Comparison of ENCODE assay signal across 15 cellular contexts in the genomic region with DNA sequence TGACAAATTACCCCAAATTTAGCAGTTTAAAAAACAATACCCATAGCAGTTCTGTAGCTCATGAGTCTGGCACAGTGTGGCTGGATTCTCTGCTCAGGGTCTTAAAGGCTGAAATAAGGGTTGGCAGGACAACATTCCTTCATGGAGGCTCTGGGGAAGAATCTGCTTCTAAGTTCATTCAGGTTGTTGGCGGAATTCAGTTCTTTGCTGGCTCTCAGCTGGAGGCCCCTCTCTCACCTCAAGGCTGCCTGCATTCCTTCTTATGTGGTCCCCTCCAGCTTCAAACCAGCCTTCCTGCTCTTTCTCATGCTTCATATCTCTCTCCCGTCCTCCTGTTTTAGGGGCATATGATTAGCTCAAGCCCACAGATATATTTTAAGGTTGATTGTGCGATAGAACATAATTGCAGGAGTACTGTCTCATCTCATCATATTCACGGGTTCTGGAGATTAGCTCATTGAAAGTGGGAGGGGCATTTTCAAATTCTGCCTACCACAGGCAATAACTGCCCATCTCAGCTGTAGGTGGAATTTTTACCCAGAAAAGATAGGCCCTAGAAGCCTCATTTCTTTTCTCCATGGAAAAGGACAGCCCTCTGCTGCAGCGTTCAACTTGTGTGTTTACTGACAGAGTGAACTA. TPM values are rescaled to one million over a fixed set of nuclear protein-coding genes. Genes with fewer than 3 reads are reported as not detected.
A peak's percentile ranks its signal among the peaks of the same experiment; 100 is the strongest.
DNase-seq lines count a peak whose midpoint lies in the region; ATAC-seq and TF ChIP-seq lines count a peak whose summit lies in the region.
"Had no signal": no experiment of that assay in that cellular context is flagged by ENCODE, and none has a peak within 500 bp of the region (broad histone marks: within the 10 kb centered on the region; RNA-seq: fewer than 3 reads in every experiment).

No MANE protein-coding gene starts in this region.

- H3K4me3 Mint-ChIP-seq in MCF 10A (ENCODE audit: unreplicated experiment) = no peak overlapping the region
- H3K4me3 Mint-ChIP-seq in stimulated activated effector memory CD8-positive, alpha-beta T cell treated with anti-CD3 and anti-CD28 coated beads, Interleukin-12 subunit alpha, Interleukin-12 subunit beta, amount 100 ng/mL, for 72 hours = no peak overlapping the region

- POLR2A ChIA-PET in MCF 10A (lab: Yijun Ruan, JAX) = interaction anchor here (0.7 to 1.2 kb wide), 5 partner anchors 8 to 50 kb away, joined by 3 to 4 read pairs (median 3); no protein-coding TSS in a partner anchor

- H3K27me3 ChIP-seq in mammary epithelial cell (ENCODE audit: insufficient read depth, low read length) = no peaks in the 10 kb centered on the region
- H3K27me3 ChIP-seq in iPS DF 6.9 (ENCODE audit: control insufficient read depth, insufficient read depth, low read length) = no peaks in the 10 kb centered on the region
- H3K27me3 ChIP-seq: adrenal gland, tibial artery had no signal

- H3K27ac Mint-ChIP-seq in MCF 10A (ENCODE audit: low read depth, unreplicated experiment) = peak overlapping the region; percentile 6
- H3K27ac Mint-ChIP-seq in activated naive CD4-positive, alpha-beta T cell treated with anti-CD3 and anti-CD28 coated beads, Interleukin-2, amount 50 U/mL, for 72 hours = peak overlapping the region; percentile 58 to 79
- peak overlapping the region; percentile 68 for H3K27ac Mint-ChIP-seq in stimulated activated effector memory CD8-positive, alpha-beta T cell treated with anti-CD3 and anti-CD28 coated beads, Interleukin-12 subunit alpha, Interleukin-12 subunit beta, amount 100 ng/mL, for 72 hours

- BruUV-seq in MCF 10A (replicated peaks; lab: Mats Ljungman, UMichigan) (TSS peak; percentile 3), mammary epithelial cell (replicated peaks; lab: Mats Ljungman, UMichigan) (no TSS peak)

- no peak for ATAC-seq in activated naive CD4-positive, alpha-beta T cell treated with anti-CD3 and anti-CD28 coated beads, Interleukin-2, amount 50 U/mL, for 72 hours
- no peak for ATAC-seq in stimulated activated effector memory CD8-positive, alpha-beta T cell treated with anti-CD3 and anti-CD28 coated beads, Interleukin-12 subunit alpha, Interleukin-12 subunit beta, amount 100 ng/mL, for 72 hours
- no peak for ATAC-seq in HG03571 (IDR thresholded peaks at IDR 0.05; ENCODE audit: unreplicated experiment)
- no peak for ATAC-seq in GM19395 (IDR thresholded peaks at IDR 0.05; ENCODE audit: unreplicated experiment)
- ATAC-seq: esophagus mucosa had no signal

- H3K9me3 ChIP-seq in mammary epithelial cell (replicated peaks; ENCODE audit: insufficient read depth, low read length) (no peaks in the 10 kb centered on the region), iPS DF 6.9 (ENCODE audit: control insufficient read depth, insufficient read depth, low read length) (no peaks in the 10 kb centered on the region)
- H3K9me3 ChIP-seq: adrenal gland, tibial artery had no signal

- in situ Hi-C loops in mammary epithelial cell (cut with MboI; ENCODE audit: low sequenced_read_pairs in 2 of 2) = no loop called here

- H3K27ac ChIP-seq in mammary epithelial cell (ENCODE audit: insufficient read depth, low read depth, low read length) (no peak overlapping the region), iPS DF 6.9 (ENCODE audit: low read length) (no peak overlapping the region)
- H3K27ac ChIP-seq: RWPE1 had no signal

- H3K4me1 ChIP-seq in mammary epithelial cell (ENCODE audit: insufficient read depth, low read length) = peaks cover 20% of the 10 kb centered on the region
- peaks cover 7% of the 10 kb centered on the region for H3K4me1 ChIP-seq in iPS DF 6.9 (ENCODE audit: control insufficient read depth, insufficient read depth, low read length)

- no peak overlapping the region for H2AFZ ChIP-seq in mammary epithelial cell (ENCODE audit: low read depth, low read length)

- intact Hi-C loops in MCF 10A (cut with micrococcal nuclease) = no loop called here
- intact Hi-C loops in mammary epithelial cell (cut with micrococcal nuclease) = no loop called here

- H4K20me1 ChIP-seq in mammary epithelial cell (ENCODE audit: insufficient read depth, low read length) = no peaks in the 10 kb centered on the region

- no peak for DNase-seq in MCF 10A (ENCODE audit: unreplicated experiment)
- no peak for DNase-seq in mammary epithelial cell
- DNase-seq in activated naive CD4-positive, alpha-beta T cell treated with anti-CD3 and anti-CD28 coated beads, Interleukin-2, amount 50 U/mL, for 72 hours (ENCODE audit: low spot score in 2 of 2) = no peak
- peak; percentile 33 for DNase-seq in iPS DF 6.9 (ENCODE audit: low read depth, low spot score)
- DNase-seq in stimulated activated effector memory CD8-positive, alpha-beta T cell treated with anti-CD3 and anti-CD28 coated beads, Interleukin-12 subunit alpha, Interleukin-12 subunit beta, amount 100 ng/mL, for 72 hours (ENCODE audit: low spot score in 2 of 2) = no peak
- DNase-seq in NCI-H748 treated with DMSO at 0.1 percent for 48 hours (lab: John Stamatoyannopoulos, UW) = no peak
- DNase-seq: ACHN; adrenal gland; NCI-H1930; stimulated activated CD4-positive, alpha-beta T cell treated with anti-CD3 and anti-CD28 coated beads, Interleukin-1b, Interleukin-23, amount 100 ng/mL, for 48 hours; tibial artery had no signal

- CTCF ChIA-PET in MCF 10A (lab: Yijun Ruan, JAX) (interaction anchor here (0.5 to 1.7 kb wide), 6 partner anchors 34 to 146 kb away, joined by 3 to 7 read pairs (median 4); no protein-coding TSS in a partner anchor), mammary epithelial cell (lab: Charles Lee; ENCODE audit: low non-redundant PET) (no interaction called here)

- TF ChIP-seq CTCF in MCF 10A (IDR thresholded peaks at IDR 0.05; ENCODE audit: unreplicated experiment) (no peak), mammary epithelial cell (conservative IDR thresholded peaks at IDR 0.05 in 1 of 2, IDR thresholded peaks at IDR 0.05 in 1 of 2; ENCODE audit: extremely low read depth in 1 of 2, insufficient read depth in 1 of 2, low read depth in 1 of 2, low read length in 2 of 2) (no peak)

- no peak overlapping the region for H3K4me2 ChIP-seq in mammary epithelial cell (ENCODE audit: insufficient read depth, low read depth, low read length)

- WGBS in mammary epithelial cell (ENCODE audit: low coverage, missing lambda C conversion rate) = 78% methylated on average over 5 of the region's 5 CpGs
- WGBS in iPS DF 6.9 (ENCODE audit: insufficient coverage, insufficient read length) = no CpG with 5 or more reads among the region's 5 CpGs

- H3K9me3 Mint-ChIP-seq in MCF 10A (ENCODE audit: unreplicated experiment) = no peaks in the 10 kb centered on the region
- no peaks in the 10 kb centered on the region for H3K9me3 Mint-ChIP-seq in activated naive CD4-positive, alpha-beta T cell treated with anti-CD3 and anti-CD28 coated beads, Interleukin-2, amount 50 U/mL, for 72 hours
- H3K9me3 Mint-ChIP-seq in stimulated activated effector memory CD8-positive, alpha-beta T cell treated with anti-CD3 and anti-CD28 coated beads, Interleukin-12 subunit alpha, Interleukin-12 subunit beta, amount 100 ng/mL, for 72 hours = no peaks in the 10 kb centered on the region

- H3K36me3 ChIP-seq in mammary epithelial cell (ENCODE audit: insufficient read depth, low read length) = peaks cover 22% of the 10 kb centered on the region
- H3K36me3 ChIP-seq in iPS DF 6.9 (ENCODE audit: control insufficient read depth, insufficient read depth, low read length) = peaks cover 6% of the 10 kb centered on the region; the same call in 1 of the 2 replicates

- no peaks in the 10 kb centered on the region for H3K79me2 ChIP-seq in mammary epithelial cell (ENCODE audit: insufficient read depth, low read length)

- H3K4me1 Mint-ChIP-seq in MCF 10A (ENCODE audit: insufficient read depth, unreplicated experiment) = peaks cover 27% of the 10 kb centered on the region
- H3K4me1 Mint-ChIP-seq in stimulated activated effector memory CD8-positive, alpha-beta T cell treated with anti-CD3 and anti-CD28 coated beads, Interleukin-12 subunit alpha, Interleukin-12 subunit beta, amount 100 ng/mL, for 72 hours = peaks cover 16% of the 10 kb centered on the region

- dilution Hi-C loops in mammary epithelial cell (cut with HindIII; ENCODE audit: low sequenced_read_pairs) = no loop called here

- H3K4me3 ChIP-seq in mammary epithelial cell (replicated peaks in 1 of 3; ENCODE audit: insufficient read depth in 1 of 3, low read depth in 2 of 3, low read length in 3 of 3) = no peak overlapping the region
- no peak overlapping the region for H3K4me3 ChIP-seq in iPS DF 6.9 (ENCODE audit: low read length)
- H3K4me3 ChIP-seq: adrenal gland, tibial artery had no signal

- no peak overlapping the region for H3K9ac ChIP-seq in mammary epithelial cell (ENCODE audit: insufficient read depth, low read length)

- H3K36me3 Mint-ChIP-seq in MCF 10A (ENCODE audit: insufficient read depth, unreplicated experiment) = peaks cover 16% of the 10 kb centered on the region
- H3K36me3 Mint-ChIP-seq in activated naive CD4-positive, alpha-beta T cell treated with anti-CD3 and anti-CD28 coated beads, Interleukin-2, amount 50 U/mL, for 72 hours = peaks cover 8 to 9% of the 10 kb centered on the region in 2 donors
- peaks cover 13% of the 10 kb centered on the region for H3K36me3 Mint-ChIP-seq in stimulated activated effector memory CD8-positive, alpha-beta T cell treated with anti-CD3 and anti-CD28 coated beads, Interleukin-12 subunit alpha, Interleukin-12 subunit beta, amount 100 ng/mL, for 72 hours

- H3K27me3 Mint-ChIP-seq in MCF 10A (ENCODE audit: insufficient read depth, unreplicated experiment) = no peaks in the 10 kb centered on the region

RNA-seq across cellular contexts. Expression of a gene that starts 5.6 kb away (rescaled TPM):
- 10.9 and 12.4 TPM in 2 replicates for total RNA-seq in MCF 10A (2022)
- total RNA-seq in mammary epithelial cell = 10 to 100 TPM in 1 of 2 donors, 1 to 10 TPM in 1; 8.2 to 21.8 TPM
- 7.0 TPM for polyA plus RNA-seq in mammary epithelial cell
- 7.3 TPM for polyA minus RNA-seq in mammary epithelial cell
- total RNA-seq in activated naive CD4-positive, alpha-beta T cell treated with anti-CD3 and anti-CD28 coated beads, Interleukin-2, amount 50 U/mL, for 72 hours = 1 to 10 TPM in 1 of 2 donors, under 1 TPM in 1; 0.34 to 1.8 TPM

RNA-seq across cellular contexts. Expression of a gene that starts 37.4 kb away (rescaled TPM):
- total RNA-seq in MCF 10A (2022) (not detected in 2 replicates), mammary epithelial cell (not detected)
- polyA plus RNA-seq in mammary epithelial cell = not detected
- polyA minus RNA-seq in mammary epithelial cell = not detected
- not detected for total RNA-seq in activated naive CD4-positive, alpha-beta T cell treated with anti-CD3 and anti-CD28 coated beads, Interleukin-2, amount 50 U/mL, for 72 hours
- total RNA-seq: esophagus mucosa had no signal

RNA-seq across cellular contexts. Expression of a gene that starts 47.5 kb away (rescaled TPM):
- total RNA-seq in MCF 10A (2022) (63.4 and 63.5 TPM in 2 replicates), mammary epithelial cell (10 to 100 TPM; 57.2 to 59.3 TPM)
- 10.4 TPM for polyA plus RNA-seq in mammary epithelial cell
- 18.8 TPM for polyA minus RNA-seq in mammary epithelial cell
- 100 to 1,000 TPM in 1 of 2 donors, 10 to 100 TPM in 1; 97.7 to 157 TPM for total RNA-seq in activated naive CD4-positive, alpha-beta T cell treated with anti-CD3 and anti-CD28 coated beads, Interleukin-2, amount 50 U/mL, for 72 hours

RNA-seq across cellular contexts. Expression of a gene that starts 54.7 kb away (rescaled TPM):
- not detected in 2 replicates for total RNA-seq in MCF 10A (2022)
- total RNA-seq in mammary epithelial cell = not detected
- polyA plus RNA-seq in mammary epithelial cell = not detected
- polyA minus RNA-seq in mammary epithelial cell = not detected
- not detected for total RNA-seq in activated naive CD4-positive, alpha-beta T cell treated with anti-CD3 and anti-CD28 coated beads, Interleukin-2, amount 50 U/mL, for 72 hours
- total RNA-seq: esophagus mucosa had no signal

RNA-seq across cellular contexts. Expression of a gene that starts 57.3 kb away (rescaled TPM):
- 22.1 and 26.2 TPM in 2 replicates for total RNA-seq in MCF 10A (2022)
- 10 to 100 TPM; 13.3 to 19.3 TPM for total RNA-seq in mammary epithelial cell
- polyA plus RNA-seq in mammary epithelial cell = 25.5 TPM
- polyA minus RNA-seq in mammary epithelial cell = 54.5 TPM
- total RNA-seq in activated naive CD4-positive, alpha-beta T cell treated with anti-CD3 and anti-CD28 coated beads, Interleukin-2, amount 50 U/mL, for 72 hours = 10 to 100 TPM; 47.7 to 58.3 TPM

Comparison
In these comparisons a context has a peak if more than half of its experiments do, and no peak if none do; other contexts are left out.
1. H3K27ac Mint-ChIP-seq: peak in every context shown above with its lines; median percentile 68 in activated naive CD4-positive, alpha-beta T cell treated with anti-CD3 and anti-CD28 coated beads, Interleukin-2, amount 50 U/mL, for 72 hours; 68 in stimulated activated effector memory CD8-positive, alpha-beta T cell treated with anti-CD3 and anti-CD28 coated beads, Interleukin-12 subunit alpha, Interleukin-12 subunit beta, amount 100 ng/mL, for 72 hours; 6 in MCF 10A.